In the genomic region with DNA sequence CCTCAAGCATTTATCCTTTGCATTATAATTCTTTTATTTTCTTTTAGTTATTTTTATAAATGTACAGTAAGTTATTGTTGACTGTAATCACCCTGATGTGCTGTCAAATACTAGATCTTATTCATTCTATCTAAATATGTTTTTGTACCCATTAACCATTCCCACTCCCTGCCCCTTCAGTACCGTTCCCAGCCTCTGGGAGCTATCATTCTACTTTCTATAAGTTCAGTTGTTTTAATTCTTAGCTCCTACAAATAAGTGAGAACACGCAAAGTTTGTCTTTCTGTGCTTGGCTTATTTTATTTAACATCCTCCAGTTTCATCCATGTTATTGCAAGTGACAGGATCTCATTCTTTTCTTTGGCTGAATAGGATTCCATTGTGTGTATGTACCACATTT, we compare ENCODE assay signal across 28 cellular contexts. TPM values are rescaled to one million over a fixed set of nuclear protein-coding genes. Genes with fewer than 3 reads are reported as not detected.
A peak's percentile ranks its signal among the peaks of the same experiment; 100 is the strongest.
DNase-seq lines count a peak whose midpoint lies in the region; TF ChIP-seq lines count a peak whose summit lies in the region.
"Had no signal": no experiment of that assay in that cellular context is flagged by ENCODE, and none has a peak within 500 bp of the region (broad histone marks: within the 10 kb centered on the region; RNA-seq: fewer than 3 reads in every experiment).

No MANE protein-coding gene starts in this region.

- TF ChIP-seq CTCF in C4-2B (conservative IDR thresholded peaks at IDR 0.05) (peak; percentile 40; the same call in 1 of the 2 replicates), SK-N-SH (IDR thresholded peaks at IDR 0.05) (peak; percentile 29; the same call in 1 of the 2 replicates), endodermal cell (conservative IDR thresholded peaks at IDR 0.05) (peak; percentile 58), osteoblast (IDR thresholded peaks at IDR 0.05; ENCODE audit: extremely low read depth, low read depth, low read length) (peak; percentile 25), sigmoid colon (IDR thresholded peaks at IDR 0.05) (no peak)

- TF ChIP-seq RAD21 in SK-N-SH (IDR thresholded peaks at IDR 0.05; ENCODE audit: low read length), result no peak

- H3K4me1 Mint-ChIP-seq in endodermal cell, result peaks cover 11% of the 10 kb centered on the region

- intact Hi-C loops in sigmoid colon (cut with DNase I), result no loop called here

- no peak for TF ChIP-seq POLR2A in sigmoid colon (IDR thresholded peaks at IDR 0.05)

- no peaks in the 10 kb centered on the region for H3K9me2 ChIP-seq in SK-N-SH

- H3K27ac Mint-ChIP-seq in endodermal cell, result no peak overlapping the region
- H3K27ac Mint-ChIP-seq: activated CD4-positive, alpha-beta memory T cell treated with anti-CD3 and anti-CD28 coated beads for 36 hours; activated T-cell treated with anti-CD3 and anti-CD28 coated beads, Interleukin-2, amount 50 U/mL, for 72 hours; mesothelial cell of epicardium had no signal

- H3K9me3 ChIP-seq in SK-N-SH (no peaks in the 10 kb centered on the region), endodermal cell (ENCODE audit: control insufficient read depth, low read length) (no peaks in the 10 kb centered on the region), osteoblast (ENCODE audit: low read depth, low read length) (no peaks in the 10 kb centered on the region), sigmoid colon (no peaks in the 10 kb centered on the region)
- H3K9me3 ChIP-seq: heart right ventricle, left ventricle myocardium inferior, MG63, neutrophil, prostate gland had no signal

- no peak overlapping the region for H3K4me3 Mint-ChIP-seq in endodermal cell
- H3K4me3 Mint-ChIP-seq: activated CD4-positive, alpha-beta memory T cell treated with anti-CD3 and anti-CD28 coated beads for 36 hours; activated T-cell treated with anti-CD3 and anti-CD28 coated beads, Interleukin-2, amount 50 U/mL, for 72 hours; mesothelial cell of epicardium had no signal

- 97% methylated on average over 2 of the region's 2 CpGs for WGBS in SK-N-SH (ENCODE audit: low lambda C conversion rate)
- 90 to 100% methylated on average over 2 of the region's 2 CpGs for WGBS in endodermal cell (ENCODE audit: insufficient coverage in 1 of 2, insufficient read length in 1 of 2), 2 experiments
- WGBS in sigmoid colon, 2 donors, result 96% methylated on average over 2 of the region's 2 CpGs

- CTCF ChIA-PET in SK-N-SH (lab: Yijun Ruan, JAX), result interaction anchor here (1.0 to 1.6 kb wide), 4 partner anchors 13 to 373 kb away, joined by 4 to 7 read pairs (median 5); no protein-coding TSS in a partner anchor

- H3K9me3 Mint-ChIP-seq in endodermal cell, result peaks cover 5% of the 10 kb centered on the region
- H3K9me3 Mint-ChIP-seq: activated CD4-positive, alpha-beta memory T cell treated with anti-CD3 and anti-CD28 coated beads for 36 hours; activated T-cell treated with anti-CD3 and anti-CD28 coated beads, Interleukin-2, amount 50 U/mL, for 72 hours had no signal

- H3F3A ChIP-seq in SK-N-SH (replicated peaks; ENCODE audit: insufficient read depth), result no peaks in the 10 kb centered on the region

- H3K4me2 ChIP-seq in SK-N-SH, result no peak overlapping the region
- H3K4me2 ChIP-seq in osteoblast (ENCODE audit: insufficient read depth, low read length), result no peak overlapping the region
- H3K4me2 ChIP-seq: BLaER1, PC-9 had no signal

- no peak for TF ChIP-seq EP300 in SK-N-SH (IDR thresholded peaks at IDR 0.05; ENCODE audit: borderline replicate concordance in 1 of 2, low read depth in 1 of 2, low read length in 1 of 2)
- no peak for TF ChIP-seq EP300 in sigmoid colon (IDR thresholded peaks at IDR 0.05)

- H3K4me3 ChIP-seq in SK-N-SH (ENCODE audit: low read depth in 2 of 2, low read length in 1 of 2) (no peak overlapping the region), endodermal cell (ENCODE audit: low read length) (no peak overlapping the region), osteoblast (ENCODE audit: insufficient read depth, low read length) (no peak overlapping the region), sigmoid colon (no peak overlapping the region)
- H3K4me3 ChIP-seq: BLaER1, heart right ventricle, left ventricle myocardium inferior, MG63, PC-9, prostate gland had no signal

- H3K4me1 ChIP-seq in SK-N-SH (ENCODE audit: control insufficient read depth in 1 of 2, insufficient read depth in 2 of 2, low read depth in 1 of 2, low read length in 1 of 2) (peaks cover 8 to 9% of the 10 kb centered on the region in 2 experiments; a peak in 3 of 4 replicates), endodermal cell (ENCODE audit: control insufficient read depth, insufficient read depth, low read length) (no peaks in the 10 kb centered on the region), osteoblast (ENCODE audit: insufficient read depth, low read length) (peaks cover 26% of the 10 kb centered on the region), sigmoid colon (peaks cover 0 to 8% (median 0%) of the 10 kb centered on the region in 4 donors)

- H3K79me2 ChIP-seq in SK-N-SH (ENCODE audit: insufficient read depth), result peaks cover 75% of the 10 kb centered on the region
- peaks cover 75% of the 10 kb centered on the region for H3K79me2 ChIP-seq in osteoblast (ENCODE audit: insufficient read depth, low read length)

- POLR2A ChIA-PET in SK-N-SH (lab: Yijun Ruan, JAX), result no interaction called here

- no peak overlapping the region for H2AFZ ChIP-seq in SK-N-SH (ENCODE audit: low read depth)
- H2AFZ ChIP-seq in osteoblast (ENCODE audit: low read length), result no peak overlapping the region
- H2AFZ ChIP-seq: PC-9 had no signal

- no peaks in the 10 kb centered on the region for H3K27me3 Mint-ChIP-seq in endodermal cell (ENCODE audit: insufficient read depth)
- H3K27me3 Mint-ChIP-seq: activated CD4-positive, alpha-beta memory T cell treated with anti-CD3 and anti-CD28 coated beads for 36 hours had no signal

- peaks cover 0 to 7% of the 10 kb centered on the region in 2 experiments for H3K36me3 ChIP-seq in SK-N-SH (replicated peaks in 1 of 2; ENCODE audit: control insufficient read depth in 1 of 2, insufficient read depth in 2 of 2, low read length in 1 of 2)
- H3K36me3 ChIP-seq in endodermal cell (ENCODE audit: control insufficient read depth, insufficient read depth, low read length), result no peaks in the 10 kb centered on the region
- H3K36me3 ChIP-seq in osteoblast (ENCODE audit: insufficient read depth, low read length), result no peaks in the 10 kb centered on the region
- H3K36me3 ChIP-seq in sigmoid colon, result no peaks in the 10 kb centered on the region
- H3K36me3 ChIP-seq: heart right ventricle, left ventricle myocardium inferior, neutrophil, prostate gland had no signal

- H3K36me3 Mint-ChIP-seq in endodermal cell (ENCODE audit: low read depth), result peaks cover 18% of the 10 kb centered on the region

- no peaks in the 10 kb centered on the region for H3K27me3 ChIP-seq in SK-N-SH (ENCODE audit: insufficient read depth)
- no peaks in the 10 kb centered on the region for H3K27me3 ChIP-seq in endodermal cell (ENCODE audit: control insufficient read depth, insufficient read depth, low read length, poor library complexity, severe bottlenecking)
- H3K27me3 ChIP-seq in osteoblast (ENCODE audit: insufficient read depth, low read length), result no peaks in the 10 kb centered on the region
- no peaks in the 10 kb centered on the region for H3K27me3 ChIP-seq in sigmoid colon
- H3K27me3 ChIP-seq: BLaER1, heart right ventricle, MG63, neutrophil had no signal

- DNase-seq in SK-N-SH (no peak), endodermal cell (no peak), osteoblast (ENCODE audit: insufficient read length, low spot score, missing footprints) (no peak), NCI-H2227 treated with DMSO at 0.1 percent for 48 hours (lab: John Stamatoyannopoulos, UW) (no peak), T-helper 2 cell (no peak), sigmoid colon (no peak), medulla oblongata (ENCODE audit: extremely low spot score) (no peak)
- DNase-seq: ACHN; activated CD4-positive, alpha-beta memory T cell treated with anti-CD3 and anti-CD28 coated beads for 36 hours; activated CD4-positive, CD25-positive, alpha-beta regulatory T cell treated with anti-CD3 and anti-CD28 coated beads, Interleukin-2, amount 50 U/mL, for 72 hours; activated T-cell treated with anti-CD3 and anti-CD28 coated beads, Interleukin-2, amount 50 U/mL, for 72 hours; foreskin fibroblast; GOT3; heart right ventricle; left ventricle myocardium inferior; MG63; NCI-H1436; NCI-H2081 treated with DMSO at 0.1 percent for 48 hours; NCI-H345; NCI-H69; stimulated activated CD4-positive, alpha-beta T cell treated with anti-CD3 and anti-CD28 coated beads, Interleukin-4, amount 100 ng/mL, for 4 hours had no signal

- H3K27ac ChIP-seq in C4-2B (no peak overlapping the region), SK-N-SH (ENCODE audit: low read depth in 2 of 2, low read length in 1 of 2) (no peak overlapping the region), endodermal cell (ENCODE audit: low read depth, low read length) (no peak overlapping the region), osteoblast (ENCODE audit: low read depth, low read length) (no peak overlapping the region), sigmoid colon (no peak overlapping the region)
- H3K27ac ChIP-seq: BLaER1, heart right ventricle, left ventricle myocardium inferior, neutrophil, PC-9, prostate gland had no signal

- H4K20me1 ChIP-seq in SK-N-SH (ENCODE audit: insufficient read depth) (peaks cover 5% of the 10 kb centered on the region; the same call in 1 of the 2 replicates), osteoblast (ENCODE audit: insufficient read depth, low read length) (peaks cover 53% of the 10 kb centered on the region)

- H3K9ac ChIP-seq in SK-N-SH (no peak overlapping the region), endodermal cell (ENCODE audit: extremely low read depth, low read length, poor library complexity, severe bottlenecking) (no peak overlapping the region)
- H3K9ac ChIP-seq: BLaER1 had no signal

TF ChIP-seq in SK-N-SH, 30 proteins besides CTCF, POLR2A, EP300 and RAD21 (continues in another document):
- TF ChIP-seq RFX5 (IDR thresholded peaks at IDR 0.05; ENCODE audit: low read length) (no peak), POLR2AphosphoS5 (IDR thresholded peaks at IDR 0.05; ENCODE audit: low read depth, low read length) (no peak)

RNA-seq across cellular contexts. Expression of a gene that starts 12.5 kb away (rescaled TPM):
- not detected in 2 replicates for polyA plus RNA-seq in SK-N-SH (2012; rRNA removed)
- not detected in 2 replicates for polyA plus RNA-seq in SK-N-SH (2012; cell fraction: cytosol; rRNA removed)
- not detected in 2 replicates for polyA plus RNA-seq in SK-N-SH (2012; cell fraction: nucleus; rRNA removed)
- not detected for total RNA-seq in endodermal cell
- not detected for polyA plus RNA-seq in endodermal cell (2013, experiment 1 of 2)
- not detected for polyA plus RNA-seq in endodermal cell (2013, experiment 2 of 2)
- not detected in 2 replicates for total RNA-seq in osteoblast
- total RNA-seq in sigmoid colon, result under 1 TPM in 1 of 4 donors, not detected in 3; 0.36 TPM
- under 1 TPM in 2 of 3 donors, not detected in 1; 0.03 to 0.60 TPM for polyA plus RNA-seq in sigmoid colon
- total RNA-seq: activated CD4-positive, alpha-beta memory T cell treated with anti-CD3 and anti-CD28 coated beads for 36 hours; activated T-cell treated with anti-CD3 and anti-CD28 coated beads, Interleukin-2, amount 50 U/mL, for 72 hours; left ventricle myocardium inferior; PC-9; prostate gland had no signal
- polyA plus RNA-seq: keratinocyte had no signal

RNA-seq across cellular contexts. Expression of a gene that starts 30.3 kb away (rescaled TPM):
- polyA plus RNA-seq in SK-N-SH (2012; rRNA removed), result 2.1 and 2.7 TPM in 2 replicates
- 4.1 and 5.4 TPM in 2 replicates for polyA plus RNA-seq in SK-N-SH (2012; cell fraction: cytosol; rRNA removed)
- polyA plus RNA-seq in SK-N-SH (2012; cell fraction: nucleus; rRNA removed), result 0.74 and 1.6 TPM in 2 replicates
- 10 to 100 TPM; 12.2 TPM for total RNA-seq in endodermal cell
- polyA plus RNA-seq in endodermal cell (2013, experiment 1 of 2), result 13.0 TPM
- 12.5 TPM for polyA plus RNA-seq in endodermal cell (2013, experiment 2 of 2)
- total RNA-seq in osteoblast, result 8.0 and 8.3 TPM in 2 replicates
- 10 to 100 TPM in 1 of 4 donors, 1 to 10 TPM in 3; 8.7 to 12.1 (median 8.8) TPM for total RNA-seq in sigmoid colon
- 1 to 10 TPM; 1.8 to 2.9 (median 2.8) TPM for polyA plus RNA-seq in sigmoid colon

Comparison
In these comparisons a context has a peak if more than half of its experiments do, and no peak if none do; other contexts are left out.
1. CTCF ChIP-seq: peak in C4-2B (single experiment), SK-N-SH (single experiment), endodermal cell (single experiment) and osteoblast (single experiment); none in sigmoid colon (0 of 4).